In the genomic region with DNA sequence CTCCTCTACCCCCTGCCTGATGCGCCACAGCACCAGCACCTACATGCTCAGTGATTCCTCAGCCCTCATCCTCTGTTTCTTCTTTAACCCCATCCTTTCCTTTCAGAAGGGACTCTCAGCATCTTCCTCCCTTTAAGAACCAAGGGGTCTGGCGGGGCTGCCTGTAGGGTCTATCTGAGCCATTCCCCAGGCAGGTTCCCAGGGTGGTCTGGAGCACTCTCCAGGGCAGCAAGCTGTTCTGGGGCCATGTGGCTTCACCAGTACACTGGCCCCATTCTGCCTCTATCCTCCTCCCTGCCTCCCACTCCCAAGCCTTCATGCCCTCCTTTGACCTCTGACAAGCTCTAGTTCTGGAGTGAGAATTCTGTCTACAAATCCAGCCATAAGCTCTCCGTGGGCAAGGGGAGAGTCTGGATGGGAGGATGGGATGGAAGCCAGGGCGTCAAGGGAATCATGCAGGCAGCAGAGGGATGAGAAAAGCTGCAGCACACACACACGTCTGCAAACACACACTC, we compare ENCODE assay signal across 12 cellular contexts. TPM values are rescaled to one million over a fixed set of nuclear protein-coding genes. Genes with fewer than 3 reads are reported as not detected.
DNase-seq lines count a peak whose midpoint lies in the region; ATAC-seq, FAIRE-seq and TF ChIP-seq lines count a peak whose summit lies in the region.
"Had no signal": no experiment of that assay in that cellular context is flagged by ENCODE, and none has a peak within 500 bp of the region (broad histone marks: within the 10 kb centered on the region; RNA-seq: fewer than 3 reads in every experiment).

No MANE protein-coding gene starts in this region.

- BruUV-seq in IMR-90 (replicated peaks; lab: Mats Ljungman, UMichigan): no TSS peak

- H3K79me2 ChIP-seq in H1 (ENCODE audit: control insufficient read depth in 1 of 2, insufficient read depth in 2 of 2, low read length in 2 of 2): no peaks in the 10 kb centered on the region

- H3K4ac ChIP-seq in IMR-90 (ENCODE audit: low read depth, low read length) (peak overlapping the region; percentile 41), H1 (replicated peaks; ENCODE audit: insufficient read length, low read depth, low read length) (no peak overlapping the region)

- no peak overlapping the region for H3K4me3 Mint-ChIP-seq in natural killer cell
- H3K4me3 Mint-ChIP-seq: CD8-positive, alpha-beta memory T cell had no signal

- peaks cover 4 to 34% of the 10 kb centered on the region in 2 donors for H3K27me3 Mint-ChIP-seq in natural killer cell (ENCODE audit: low read depth in 2 of 2)

- TF ChIP-seq CTCF in HEK293 (tag by site-specific recombination; IDR thresholded peaks at IDR 0.05) (no peak), IMR-90 (conservative IDR thresholded peaks at IDR 0.05; ENCODE audit: low read depth, low read length) (no peak), H1 (IDR thresholded peaks at IDR 0.05; ENCODE audit: control extremely low read depth in 1 of 3, insufficient read depth in 1 of 3, low read depth in 1 of 3, low read length in 3 of 3) (no peak), spleen (IDR thresholded peaks at IDR 0.05 in 8 of 11, conservative IDR thresholded peaks at IDR 0.05 in 3 of 11) (no peak), natural killer cell (IDR thresholded peaks at IDR 0.05) (no peak)

- no peak overlapping the region for H2AK9ac ChIP-seq in IMR-90 (replicated peaks; ENCODE audit: low read depth, low read length, poor library complexity)

- H3K9ac ChIP-seq in IMR-90 (ENCODE audit: low read depth, low read length) (no peak overlapping the region), H1 (replicated peaks in 1 of 4; ENCODE audit: extremely low read depth in 1 of 4, low read depth in 3 of 4, low read length in 3 of 4) (peak overlapping the region in 1 of 4 experiments; percentile 47; a peak in 2 of 7 replicates)
- H3K9ac ChIP-seq: BLaER1 had no signal

- H3K36me3 ChIP-seq in HEK293 (ENCODE audit: control insufficient read depth in 2 of 2, insufficient read depth in 1 of 2, low read length in 2 of 2): peaks cover 0 to 10% of the 10 kb centered on the region in 2 experiments; a peak in 1 of 3 replicates
- no peaks in the 10 kb centered on the region for H3K36me3 ChIP-seq in IMR-90 (ENCODE audit: control insufficient read depth, insufficient read depth, low read length)
- H3K36me3 ChIP-seq in H1 (ENCODE audit: control insufficient read depth in 2 of 4, insufficient read depth in 4 of 4, low read length in 3 of 4): no peaks in the 10 kb centered on the region
- peaks cover 0 to 21% (median 2%) of the 10 kb centered on the region in 6 donors for H3K36me3 ChIP-seq in spleen

- TF ChIP-seq RAD21 in IMR-90 (IDR thresholded peaks at IDR 0.05; ENCODE audit: low read length) (no peak), H1 (IDR thresholded peaks at IDR 0.05 in 1 of 2, conservative IDR thresholded peaks at IDR 0.05 in 1 of 2; ENCODE audit: low read depth in 2 of 2, low read length in 2 of 2) (no peak)

- peaks cover 4 to 13% of the 10 kb centered on the region in 2 donors for H3K4me1 Mint-ChIP-seq in natural killer cell

- H3K9me3 ChIP-seq in HEK293 (ENCODE audit: control insufficient read depth, insufficient read depth, low read depth, low read length): no peaks in the 10 kb centered on the region
- no peaks in the 10 kb centered on the region for H3K9me3 ChIP-seq in IMR-90 (ENCODE audit: control insufficient read depth, insufficient read depth, low read length)
- H3K9me3 ChIP-seq in H1 (ENCODE audit: insufficient read depth in 2 of 2, low read depth in 1 of 2, low read length in 1 of 2): no peaks in the 10 kb centered on the region
- H3K9me3 ChIP-seq in spleen: no peaks in the 10 kb centered on the region
- H3K9me3 ChIP-seq: BLaER1 had no signal

- H2BK20ac ChIP-seq in IMR-90 (ENCODE audit: low read depth, low read length): no peak overlapping the region
- no peak overlapping the region for H2BK20ac ChIP-seq in H1 (ENCODE audit: low read length)

- H4K8ac ChIP-seq in IMR-90 (ENCODE audit: low read depth in 2 of 2, low read length in 2 of 2): peak overlapping the region in 1 of 2 experiments; percentile 19; a peak in 1 of 4 replicates
- no peak overlapping the region; the same call in 1 of the 2 replicates for H4K8ac ChIP-seq in H1 (ENCODE audit: extremely low read depth, insufficient read depth, low read length)

- H3K4me3 ChIP-seq in HEK293 (ENCODE audit: low read depth, low read length) (no peak overlapping the region), IMR-90 (ENCODE audit: insufficient read depth, low read depth, low read length) (no peak overlapping the region), H1 (ENCODE audit: extremely low read depth in 1 of 4, insufficient read depth in 2 of 4, low read depth in 3 of 4, low read length in 4 of 4) (no peak overlapping the region), spleen (no peak overlapping the region)
- H3K4me3 ChIP-seq: BLaER1 had no signal

- no peak for FAIRE-seq in H1 (lab: Jason Lieb, UNC)
- FAIRE-seq: H54 had no signal

- no peak for DNase-seq in IMR-90
- no peak for DNase-seq in H1 (ENCODE audit: low read depth in 1 of 2, low spot score in 2 of 2)
- DNase-seq in spleen: no peak
- no peak for DNase-seq in EL
- DNase-seq in natural killer cell: no peak
- DNase-seq: AML-193; CD8-positive, alpha-beta memory T cell; DMS53 had no signal

- no peaks in the 10 kb centered on the region for H3K36me3 Mint-ChIP-seq in natural killer cell

- no peak overlapping the region for H3K4me2 ChIP-seq in IMR-90 (ENCODE audit: low read depth, low read length)
- no peak overlapping the region for H3K4me2 ChIP-seq in H1 (ENCODE audit: insufficient read depth in 1 of 2, low read depth in 2 of 2, low read length in 2 of 2)
- H3K4me2 ChIP-seq: BLaER1 had no signal

- TF ChIP-seq POLR2A in IMR-90 (IDR thresholded peaks at IDR 0.05; ENCODE audit: low read depth, low read length) (no peak), H1 (IDR thresholded peaks at IDR 0.05; ENCODE audit: control extremely low read depth in 1 of 2, low read depth in 2 of 2, low read length in 2 of 2) (no peak), spleen (IDR thresholded peaks at IDR 0.05) (no peak)

- H2AK5ac ChIP-seq in IMR-90 (ENCODE audit: low read depth, low read length) (peak overlapping the region; percentile 73), H1 (ENCODE audit: low read depth, low read length) (peak overlapping the region; percentile 94; the same call in 1 of the 2 replicates)

- H3K79me1 ChIP-seq in IMR-90 (ENCODE audit: low read depth in 1 of 2, low read length in 2 of 2) (no peaks in the 10 kb centered on the region), H1 (ENCODE audit: low read depth, low read length) (no peaks in the 10 kb centered on the region)

- in situ Hi-C loops in IMR-90 (cut with MboI; ENCODE audit: low sequenced_read_pairs): no loop called here

- H3K27ac ChIP-seq in HEK293 (ENCODE audit: extremely low read depth, low read depth, low read length) (no peak overlapping the region), IMR-90 (ENCODE audit: insufficient read depth, low read length) (no peak overlapping the region), H1 (ENCODE audit: low read depth, low read length) (no peak overlapping the region), spleen (peak overlapping the region in 6 of 8 donors; percentile 15 to 72 (median 42))
- H3K27ac ChIP-seq: BLaER1 had no signal

- H2AFZ ChIP-seq in IMR-90 (replicated peaks; ENCODE audit: low read length, poor library complexity) (peak overlapping the region; percentile 10), H1 (ENCODE audit: low read length) (no peak overlapping the region)

- H3K14ac ChIP-seq in IMR-90 (replicated peaks; ENCODE audit: low read depth, low read length) (0 out of 2 replicates have a peak overlapping the region, but pooled peaks have one; percentile 45), H1 (ENCODE audit: insufficient read length) (no peak overlapping the region)

- CTCF ChIA-PET in HEK293 (lab: Yijun Ruan, JAX): interaction anchor here (0.5 to 2.1 kb wide), 5 partner anchors 8 to 1661 kb away, joined by 3 to 6 read pairs (median 4); partner anchors contain the start of gene BATF3
- CTCF ChIA-PET in IMR-90 (lab: Yijun Ruan, JAX): no interaction called here
- CTCF ChIA-PET in H1 (lab: Charles Lee; ENCODE audit: partially characterized antibody): interaction anchor here (1.1 to 2.8 kb wide), 3 partner anchors 12 to 234 kb away, joined by 3 to 7 read pairs (median 4); no protein-coding TSS in a partner anchor

- no peak overlapping the region for H3K27ac Mint-ChIP-seq in natural killer cell
- H3K27ac Mint-ChIP-seq: CD8-positive, alpha-beta memory T cell had no signal

- H3K23ac ChIP-seq in IMR-90 (ENCODE audit: low read depth, low read length) (no peak overlapping the region), H1 (ENCODE audit: insufficient read length) (no peak overlapping the region)

- dilution Hi-C loops in IMR-90 (cut with HindIII; ENCODE audit: low sequenced_read_pairs, unreplicated experiment): no loop called here

- H4K91ac ChIP-seq in IMR-90 (ENCODE audit: insufficient read depth, low read depth, low read length): peak overlapping the region; percentile 21; the same call in 1 of the 2 replicates
- H4K91ac ChIP-seq in H1 (replicated peaks; ENCODE audit: insufficient read length, low read length): no peak overlapping the region

- H3K27me3 ChIP-seq in IMR-90 (ENCODE audit: control insufficient read depth, insufficient read depth, low read length) (no peaks in the 10 kb centered on the region), H1 (replicated peaks in 1 of 4; ENCODE audit: control insufficient read depth in 3 of 4, extremely low read depth in 1 of 4, insufficient read depth in 3 of 4, low read length in 3 of 4) (no peaks in the 10 kb centered on the region), spleen (replicated peaks in 1 of 7) (peaks cover 0 to 9% (median 0%) of the 10 kb centered on the region in 7 donors)
- H3K27me3 ChIP-seq: BLaER1 had no signal

- no peak overlapping the region; the same call in 2 of the 3 replicates for H2BK15ac ChIP-seq in IMR-90 (ENCODE audit: low read depth, low read length)
- peak overlapping the region; percentile 95 for H2BK15ac ChIP-seq in H1 (ENCODE audit: low read length)

- H2BK5ac ChIP-seq in IMR-90 (ENCODE audit: low read depth, low read length, poor library complexity, severe bottlenecking) (peak overlapping the region; percentile 66), H1 (ENCODE audit: low read depth, low read length) (0 out of 2 replicates have a peak overlapping the region, but pooled peaks have one; percentile 60)

- no peaks in the 10 kb centered on the region for H3K9me3 Mint-ChIP-seq in natural killer cell
- H3K9me3 Mint-ChIP-seq: CD8-positive, alpha-beta memory T cell had no signal

- intact Hi-C loops in IMR-90 (cut with micrococcal nuclease): no loop called here
- intact Hi-C loops in spleen (cut with DNase I; ENCODE audit: low total_unique reads): no loop called here
- intact Hi-C loops in natural killer cell (cut with micrococcal nuclease): no loop called here

- peak overlapping the region; percentile 28; the same call in 1 of the 2 replicates for H3K18ac ChIP-seq in IMR-90 (ENCODE audit: low read depth, low read length)
- no peak overlapping the region for H3K18ac ChIP-seq in H1 (ENCODE audit: extremely low read depth, low read length)

- no peak overlapping the region for H4K5ac ChIP-seq in IMR-90 (ENCODE audit: low read depth, low read length)
- H4K5ac ChIP-seq in H1 (ENCODE audit: insufficient read length, low read depth, low read length): no peak overlapping the region

- H3K9me1 ChIP-seq in IMR-90 (ENCODE audit: insufficient read depth, low read length): peaks cover 13% of the 10 kb centered on the region

- peak overlapping the region; percentile 78; the same call in 1 of the 2 replicates for H2BK12ac ChIP-seq in H1 (ENCODE audit: low read depth, low read length)

- H3K4me1 ChIP-seq in HEK293 (ENCODE audit: control insufficient read depth, insufficient read depth, low read length) (no peaks in the 10 kb centered on the region), IMR-90 (ENCODE audit: control insufficient read depth, insufficient read depth, low read length) (peaks cover 6% of the 10 kb centered on the region; the same call in 1 of the 2 replicates), H1 (replicated peaks in 1 of 4; ENCODE audit: control insufficient read depth in 3 of 4, insufficient read depth in 4 of 4, low read length in 3 of 4) (peaks cover 0 to 9% (median 1%) of the 10 kb centered on the region in 4 experiments; a peak in 4 of 7 replicates), spleen (peaks cover 0 to 31% (median 2%) of the 10 kb centered on the region in 6 donors)

- WGBS in IMR-90 (ENCODE audit: extremely low coverage in 2 of 2, insufficient read length in 1 of 2), 2 experiments: 59% methylated on average over 2 of the region's 5 CpGs; no CpG with 5 or more reads in 1 of the 2 experiments
- 93% methylated on average over 5 of the region's 5 CpGs; no CpG with 5 or more reads in 1 of the 2 experiments for WGBS in H1 (ENCODE audit: extremely low coverage in 1 of 2, insufficient coverage in 1 of 2, insufficient read length in 1 of 2, insufficient replicate concordance in 2 of 2, low coverage in 1 of 2, low lambda C conversion rate in 2 of 2, missing lambda C conversion rate in 1 of 2), 2 experiments
- 75 to 91% (median 84%) methylated on average over 5 of the region's 5 CpGs for WGBS in spleen, 5 donors

- peaks cover 5% of the 10 kb centered on the region; the same call in 1 of the 2 replicates for H3K23me2 ChIP-seq in H1 (ENCODE audit: low read depth, low read length)

- POLR2A ChIA-PET in HEK293 (lab: Yijun Ruan, JAX): no interaction called here
- POLR2A ChIA-PET in IMR-90 (lab: Charles Lee; ENCODE audit: unreplicated experiment): interaction anchor here (0.5 kb wide), 1 partner anchor 73 kb away, joined by 3 read pairs; no protein-coding TSS in a partner anchor
- POLR2A ChIA-PET in H1 (lab: Charles Lee; ENCODE audit: partially characterized antibody): interaction anchor here (1.5 to 1.6 kb wide), 2 partner anchors 12 to 81 kb away, joined by 5 to 6 read pairs; partner anchors contain the start of gene ATF3

- no peak for TF ChIP-seq EP300 in H1 (IDR thresholded peaks at IDR 0.05; ENCODE audit: borderline replicate concordance in 1 of 2, low read depth in 2 of 2, low read length in 2 of 2)

- no peak for ATAC-seq in IMR-90 (ENCODE audit: low read depth)
- ATAC-seq in natural killer cell: no peak
- ATAC-seq in HG03135 (IDR thresholded peaks at IDR 0.05; ENCODE audit: unreplicated experiment): no peak

- H4K20me1 ChIP-seq in IMR-90 (ENCODE audit: insufficient read depth, low read length) (no peaks in the 10 kb centered on the region), H1 (replicated peaks in 1 of 2; ENCODE audit: control insufficient read depth in 1 of 2, insufficient read depth in 2 of 2, low read length in 2 of 2) (peaks cover 0 to 4% of the 10 kb centered on the region in 2 experiments)
- H4K20me1 ChIP-seq: BLaER1 had no signal

- H3K56ac ChIP-seq in IMR-90 (ENCODE audit: extremely low read depth, insufficient read depth, low read length): no peak overlapping the region
- peak overlapping the region; percentile 25 for H3K56ac ChIP-seq in H1 (replicated peaks; ENCODE audit: insufficient read length, low read depth, low read length)

- H2BK120ac ChIP-seq in IMR-90 (ENCODE audit: low read depth, low read length) (peak overlapping the region; percentile 46), H1 (replicated peaks; ENCODE audit: low read depth, low read length) (no peak overlapping the region)

RNA-seq across cellular contexts. Expression of gene BATF3, which starts 10.4 kb away (rescaled TPM):
- total RNA-seq in IMR-90 (2012; rRNA removed) (1.6 and 2.2 TPM in 2 replicates), spleen (10 to 100 TPM; 10.8 to 34.0 (median 14.1) TPM), natural killer cell (1 to 10 TPM in 2 of 3 donors, under 1 TPM in 1; 0.25 to 3.6 (median 1.2) TPM)
- polyA plus RNA-seq in IMR-90 (2012; rRNA removed) (3.0 and 3.9 TPM in 2 replicates), H1 (2011; rRNA removed) (6.3 and 6.6 TPM in 2 replicates), spleen (10 to 100 TPM; 11.3 to 23.3 (median 12.3) TPM)
- polyA plus RNA-seq in IMR-90 (2012; cell fraction: cytosol; rRNA removed): 3.4 and 3.8 TPM in 2 replicates
- polyA plus RNA-seq in IMR-90 (2012; cell fraction: nucleus; rRNA removed; ENCODE audit: low replicate concordance): 5.1 and 5.2 TPM in 2 replicates
- 6.3 and 7.3 TPM in 2 replicates for total RNA-seq in H1 (2021; fragmentation: NEBNext Ultra II Directional; extraction: Animal tissue kit (Norgen Biotek cat#: 25700))
- polyA plus RNA-seq in H1 (2011; cell fraction: cytosol; rRNA removed): 3.3 TPM
- polyA plus RNA-seq in H1 (2011; cell fraction: nucleus; rRNA removed): 2.7 TPM
- polyA plus RNA-seq in H1 (2012, experiment 1 of 2): 0.98 to 5.7 TPM (median 3.4 TPM) in 4 replicates
- polyA plus RNA-seq in H1 (2012, experiment 2 of 2): 5.9 TPM
- 6.0 TPM for polyA plus RNA-seq in H1 (2013, experiment 1 of 2)
- polyA plus RNA-seq in H1 (2013, experiment 2 of 2): 6.4 TPM
- 0.56 and 0.98 TPM in 2 replicates for polyA minus RNA-seq in H1 (2011; rRNA and poly(A)+ RNA removed)
- polyA minus RNA-seq in H1 (2011; cell fraction: cytosol; rRNA and poly(A)+ RNA removed): not detected
- 2.1 TPM for polyA minus RNA-seq in H1 (2011; cell fraction: nucleus; rRNA and poly(A)+ RNA removed)

Comparison
In these comparisons a context has a peak if more than half of its experiments do, and no peak if none do; other contexts are left out.
1. H3K27ac ChIP-seq: peak in spleen (6 of 8); none in HEK293 (single experiment), IMR-90 (single experiment) and H1 (single experiment).